Comparison of ENCODE assay signal across 7 cellular contexts in the genomic region with DNA sequence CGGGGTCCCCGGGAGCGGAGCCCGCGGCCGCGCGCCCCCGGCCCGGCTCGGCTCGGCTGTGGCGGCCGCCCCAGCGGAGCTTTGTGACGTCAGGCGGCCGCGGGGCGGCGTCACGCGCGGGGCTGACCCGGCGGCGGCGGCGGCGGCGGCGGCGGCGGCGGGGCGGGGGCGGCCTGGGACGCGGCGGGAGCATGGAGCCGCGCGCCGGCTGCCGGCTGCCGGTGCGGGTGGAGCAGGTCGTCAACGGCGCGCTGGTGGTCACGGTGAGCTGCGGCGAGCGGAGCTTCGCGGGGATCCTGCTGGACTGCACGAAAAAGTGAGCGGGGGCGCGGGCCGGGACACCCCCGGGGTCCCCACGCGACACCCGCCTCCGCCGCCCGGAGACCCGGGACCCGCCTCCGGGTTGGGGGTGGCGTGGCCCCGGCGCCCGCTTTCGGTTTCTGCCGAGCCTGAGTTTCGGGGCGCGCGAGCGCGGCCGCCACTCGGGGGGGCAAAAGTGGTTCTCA. TPM values are rescaled to one million over a fixed set of nuclear protein-coding genes. Genes with fewer than 3 reads are reported as not detected.
DNase-seq lines count a peak whose midpoint lies in the region; ATAC-seq lines count a peak whose summit lies in the region.

Gene PWWP2B (plus strand): TSS at position 165 of the 506 bp plus-strand sequence. CDS start 27 bp downstream, at position 192.

- DNase-seq in UCSD-AML1 (lab: John Stamatoyannopoulos, UW; ENCODE audit: unreplicated experiment) (peak; percentile 54), caudate nucleus (lab: John Stamatoyannopoulos, UW) (peak in 4 of 61 donors; percentile 32 to 56 (median 42)), left lobe of liver (ENCODE audit: low spot score) (no peak), dedifferentiated amniotic fluid mesenchymal stem cell (ENCODE audit: extremely low spot score) (no peak)
- peak in 2 of 3 donors; percentile 31 to 42 for DNase-seq in stimulated activated CD4-positive, alpha-beta T cell treated with anti-CD3 and anti-CD28 coated beads, TNF-alpha, amount 100 ng/mL, for 1 hour (ENCODE audit: low read depth in 3 of 3, low spot score in 1 of 3)

- ATAC-seq in GM19035 (IDR thresholded peaks at IDR 0.05; ENCODE audit: unreplicated experiment): peak; percentile 48
- peak; percentile 33 for ATAC-seq in HG03097 (IDR thresholded peaks at IDR 0.05; ENCODE audit: low FRiP score, unreplicated experiment)
- peak; percentile 33 for ATAC-seq in left lobe of liver

- H3K27ac ChIP-seq in caudate nucleus (ENCODE audit: low read depth, low read length): peak within 1 kb of the TSS; percentile 70

RNA-seq across cellular contexts. Expression of gene PWWP2B, which starts in this region (rescaled TPM):
- total RNA-seq in left lobe of liver: 5.8 TPM

Comparison
In these comparisons a context has a peak if more than half of its experiments do, and no peak if none do; other contexts are left out.
1. DNase-seq: peak in UCSD-AML1 (single experiment) and stimulated activated CD4-positive, alpha-beta T cell treated with anti-CD3 and anti-CD28 coated beads, TNF-alpha, amount 100 ng/mL, for 1 hour (2 of 3); none in left lobe of liver (single experiment) and dedifferentiated amniotic fluid mesenchymal stem cell (single experiment).
2. Peak in every context shown above with its lines, with median percentiles within 50 percentile points of each other: ATAC-seq.